Comparison of ENCODE assay signal across 1 cellular context in genomic region chr15:50907866-50908208, GRCh38.
TF ChIP-seq lines count a peak whose summit lies in the region.

No MANE protein-coding gene starts in this region.

TF ChIP-seq in GM12878, 131 proteins besides CTCF, POLR2A, EP300 and RAD21 (continued from another document):
- TF ChIP-seq NR2C1 (IDR thresholded peaks at IDR 0.05) (peak; percentile 64), MTA2 (IDR thresholded peaks at IDR 0.05; ENCODE audit: low read depth) (no peak)
TF ChIP-seq in GM12878: peak in this region for 9.
